In genomic region chr2:96773922-96774321, GRCh38 we compare ENCODE assay signal across 9 cellular contexts. TPM values are rescaled to one million over a fixed set of nuclear protein-coding genes. Genes with fewer than 3 reads are reported as not detected.
DNase-seq lines count a peak whose midpoint lies in the region; ATAC-seq and TF ChIP-seq lines count a peak whose summit lies in the region.
"Had no signal": no experiment of that assay in that cellular context is flagged by ENCODE, and none has a peak within 500 bp of the region (broad histone marks: within the 10 kb centered on the region; RNA-seq: fewer than 3 reads in every experiment).

No MANE protein-coding gene starts in this region.

- H3K4me1 ChIP-seq in MM.1S (ENCODE audit: low read length) (no peaks in the 10 kb centered on the region), lower lobe of right lung (peaks cover 26% of the 10 kb centered on the region), smooth muscle cell (ENCODE audit: low read depth) (no peaks in the 10 kb centered on the region)

- no peaks in the 10 kb centered on the region for H3K27me3 ChIP-seq in MM.1S (replicated peaks; ENCODE audit: insufficient read depth, low read length)
- H3K27me3 ChIP-seq in lower lobe of right lung (ENCODE audit: low read depth): no peaks in the 10 kb centered on the region
- no peaks in the 10 kb centered on the region for H3K27me3 ChIP-seq in smooth muscle cell (ENCODE audit: low read depth)
- H3K27me3 ChIP-seq: body of pancreas had no signal

- H3K36me3 ChIP-seq in MM.1S (replicated peaks; ENCODE audit: insufficient read depth, low read length) (no peaks in the 10 kb centered on the region), lower lobe of right lung (no peaks in the 10 kb centered on the region), smooth muscle cell (ENCODE audit: low read depth) (no peaks in the 10 kb centered on the region)

- H3K9me2 ChIP-seq in MM.1S (replicated peaks; ENCODE audit: insufficient read depth, low read length): no peaks in the 10 kb centered on the region

- peak overlapping the region; percentile 54 for H3K4me3 ChIP-seq in MM.1S (ENCODE audit: low read length)
- H3K4me3 ChIP-seq in lower lobe of right lung: peak overlapping the region; percentile 47
- H3K4me3 ChIP-seq in smooth muscle cell: no peak overlapping the region
- H3K4me3 ChIP-seq: body of pancreas had no signal

- H3F3A ChIP-seq in MM.1S (ENCODE audit: insufficient read depth, low read length): no peaks in the 10 kb centered on the region
- H3F3A ChIP-seq in smooth muscle cell (ENCODE audit: low read depth): no peaks in the 10 kb centered on the region

- peak; percentile 25 to 52 for ATAC-seq in lower lobe of right lung
- ATAC-seq: body of pancreas had no signal

- H4K20me1 ChIP-seq in MM.1S (ENCODE audit: insufficient read depth, low read length) (no peaks in the 10 kb centered on the region), smooth muscle cell (ENCODE audit: low read depth) (peaks cover 12% of the 10 kb centered on the region)

- intact Hi-C loops in lower lobe of right lung (cut with DNase I): no loop called here

- H3K9ac ChIP-seq in MM.1S (ENCODE audit: low read length) (peak overlapping the region; percentile 29; the same call in 1 of the 2 replicates), smooth muscle cell (ENCODE audit: low read depth) (no peak overlapping the region)

- DNase-seq in DMS79 treated with DMSO at 0.1 percent for 48 hours (lab: John Stamatoyannopoulos, UW): peak; percentile 88
- DNase-seq in MM.1S: peak; percentile 50
- peak; percentile 68 for DNase-seq in activated CD8-positive, alpha-beta memory T cell treated with anti-CD3 and anti-CD28 coated beads for 24 hours
- peak; percentile 54 for DNase-seq in lower lobe of right lung
- DNase-seq in NCI-H82 (lab: John Stamatoyannopoulos, UW): no peak
- no peak for DNase-seq in NCI-H1092 (lab: John Stamatoyannopoulos, UW)
- no peak for DNase-seq in smooth muscle cell (lab: John Stamatoyannopoulos, UW; ENCODE audit: unreplicated experiment)
- no peak for DNase-seq in DMS114 treated with DMSO at 0.1 percent for 48 hours (lab: John Stamatoyannopoulos, UW; ENCODE audit: unreplicated experiment)

- H2AFZ ChIP-seq in MM.1S (ENCODE audit: low read length) (peak overlapping the region; percentile 86), smooth muscle cell (ENCODE audit: low read depth) (no peak overlapping the region)

- 89% methylated on average over 7 of the region's 7 CpGs for WGBS in smooth muscle cell (ENCODE audit: low lambda C conversion rate)

- no peak for TF ChIP-seq CTCF in MM.1S (IDR thresholded peaks at IDR 0.05; ENCODE audit: low read length)
- no peak for TF ChIP-seq CTCF in lower lobe of right lung (IDR thresholded peaks at IDR 0.05)
- no peak for TF ChIP-seq CTCF in smooth muscle cell (IDR thresholded peaks at IDR 0.05; ENCODE audit: borderline replicate concordance, insufficient read depth, poor library complexity, severe bottlenecking)

- H3K79me2 ChIP-seq in MM.1S (ENCODE audit: low read length) (no peaks in the 10 kb centered on the region), smooth muscle cell (ENCODE audit: low read depth) (peaks cover 3% of the 10 kb centered on the region)

- H3K27ac ChIP-seq in MM.1S (ENCODE audit: low read length): peak overlapping the region; percentile 26; the same call in 1 of the 2 replicates
- H3K27ac ChIP-seq in lower lobe of right lung: peak overlapping the region; percentile 60
- no peak overlapping the region for H3K27ac ChIP-seq in smooth muscle cell (ENCODE audit: low read depth)

- H3K9me3 ChIP-seq in MM.1S (replicated peaks; ENCODE audit: insufficient read depth, low read length) (no peaks in the 10 kb centered on the region), lower lobe of right lung (no peaks in the 10 kb centered on the region), smooth muscle cell (replicated peaks; ENCODE audit: low read depth) (no peaks in the 10 kb centered on the region)
- H3K9me3 ChIP-seq: body of pancreas had no signal

- H3K4me2 ChIP-seq in MM.1S (ENCODE audit: low read depth, low read length) (peak overlapping the region; percentile 70), smooth muscle cell (no peak overlapping the region)

RNA-seq across cellular contexts. Expression of gene CNNM4, which starts 13.2 kb away (rescaled TPM):
- total RNA-seq in lower lobe of right lung (15.7 TPM), smooth muscle cell (4.4 and 7.2 TPM in 2 replicates)
- polyA plus RNA-seq in smooth muscle cell: 9.3 and 10.1 TPM in 2 replicates

RNA-seq across cellular contexts. Expression of gene LMAN2L, which starts 34.1 kb away (rescaled TPM):
- 20.9 TPM for total RNA-seq in lower lobe of right lung
- 19.1 and 26.2 TPM in 2 replicates for total RNA-seq in smooth muscle cell
- 32.5 and 32.9 TPM in 2 replicates for polyA plus RNA-seq in smooth muscle cell

RNA-seq across cellular contexts. Expression of gene CNNM3, which starts 42.1 kb away (rescaled TPM):
- 29.0 TPM for total RNA-seq in lower lobe of right lung
- 2.4 and 3.2 TPM in 2 replicates for total RNA-seq in smooth muscle cell
- polyA plus RNA-seq in smooth muscle cell: 4.8 and 5.5 TPM in 2 replicates

Comparison
In these comparisons a context has a peak if more than half of its experiments do, and no peak if none do; other contexts are left out.
1. DNase-seq: peak in DMS79 treated with DMSO at 0.1 percent for 48 hours (single experiment), MM.1S (single experiment), activated CD8-positive, alpha-beta memory T cell treated with anti-CD3 and anti-CD28 coated beads for 24 hours (single experiment) and lower lobe of right lung (single experiment); none in NCI-H82 (single experiment), NCI-H1092 (single experiment), smooth muscle cell (single experiment) and DMS114 treated with DMSO at 0.1 percent for 48 hours (single experiment).